Comparison of ENCODE assay signal across 9 cellular contexts in genomic region chr5:132674671-132675506, GRCh38. TPM values are rescaled to one million over a fixed set of nuclear protein-coding genes. Genes with fewer than 3 reads are reported as not detected.
A peak's percentile ranks its signal among the peaks of the same experiment; 100 is the strongest.
DNase-seq lines count a peak whose midpoint lies in the region; ATAC-seq and TF ChIP-seq lines count a peak whose summit lies in the region.
"Had no signal": no experiment of that assay in that cellular context is flagged by ENCODE, and none has a peak within 500 bp of the region (broad histone marks: within the 10 kb centered on the region; RNA-seq: fewer than 3 reads in every experiment).

No MANE protein-coding gene starts in this region.

- intact Hi-C loops in left cardiac atrium (cut with DNase I) (no loop called here), cardiac septum (cut with DNase I) (no loop called here), upper lobe of right lung (cut with DNase I) (no loop called here)

- H3K56ac ChIP-seq in mesendoderm (ENCODE audit: low read length) = no peak overlapping the region

- H4K8ac ChIP-seq in mesendoderm (ENCODE audit: low read depth, low read length) = no peak overlapping the region

- H2BK120ac ChIP-seq in mesendoderm (ENCODE audit: low read depth, low read length) = no peak overlapping the region

- ATAC-seq in left cardiac atrium (peak; percentile 54 to 86), HG02852 (IDR thresholded peaks at IDR 0.05; ENCODE audit: unreplicated experiment) (peak; percentile 86), upper lobe of right lung (peak; percentile 47)

- H3K4me2 ChIP-seq in mesendoderm (ENCODE audit: low read length) = no peak overlapping the region

- H3K36me3 ChIP-seq in SJSA1 = no peaks in the 10 kb centered on the region
- no peaks in the 10 kb centered on the region for H3K36me3 ChIP-seq in upper lobe of right lung
- H3K36me3 ChIP-seq in mesendoderm (ENCODE audit: control insufficient read depth, insufficient read depth, low read length) = no peaks in the 10 kb centered on the region

- H3K4me1 ChIP-seq in SJSA1 (replicated peaks) = peaks cover 55% of the 10 kb centered on the region
- H3K4me1 ChIP-seq in upper lobe of right lung = peaks cover 18% of the 10 kb centered on the region
- H3K4me1 ChIP-seq in mesendoderm (ENCODE audit: control insufficient read depth, low read depth, low read length) = peaks cover 2% of the 10 kb centered on the region

- TF ChIP-seq CTCF in fibroblast of villous mesenchyme (IDR thresholded peaks at IDR 0.05; ENCODE audit: insufficient read depth, low read depth, low read length) = no peak
- TF ChIP-seq CTCF in upper lobe of right lung (IDR thresholded peaks at IDR 0.05) = no peak

- no peaks in the 10 kb centered on the region for H3K27me3 ChIP-seq in SJSA1 (replicated peaks)
- no peaks in the 10 kb centered on the region for H3K27me3 ChIP-seq in upper lobe of right lung
- H3K27me3 ChIP-seq in mesendoderm (ENCODE audit: insufficient read depth, low read length, poor library complexity) = no peaks in the 10 kb centered on the region

- no peak overlapping the region for H2BK15ac ChIP-seq in mesendoderm (replicated peaks; ENCODE audit: low read depth)

- H4K5ac ChIP-seq in mesendoderm (ENCODE audit: low read length) = no peak overlapping the region

- H3K79me2 ChIP-seq in mesendoderm (ENCODE audit: control insufficient read depth, insufficient read depth, low read length) = no peaks in the 10 kb centered on the region

- H2BK5ac ChIP-seq in mesendoderm (ENCODE audit: low read length) = no peak overlapping the region

- H3K4me3 ChIP-seq in SJSA1 = no peak overlapping the region; the same call in 1 of the 2 replicates
- no peak overlapping the region for H3K4me3 ChIP-seq in fibroblast of villous mesenchyme (ENCODE audit: low read depth, low read length)
- no peak overlapping the region for H3K4me3 ChIP-seq in upper lobe of right lung
- H3K4me3 ChIP-seq in mesendoderm (ENCODE audit: low read length) = no peak overlapping the region

- H3K79me1 ChIP-seq in mesendoderm (ENCODE audit: low read length) = no peaks in the 10 kb centered on the region

- no peak overlapping the region for H3K4ac ChIP-seq in mesendoderm (ENCODE audit: low read depth, low read length)

- H3K27ac ChIP-seq in SJSA1 = peak overlapping the region; percentile 91
- H3K27ac ChIP-seq in upper lobe of right lung = peak overlapping the region; percentile 71
- H3K27ac ChIP-seq in mesendoderm (ENCODE audit: low read depth, low read length) = no peak overlapping the region

- no CpG with 5 or more reads among the region's 13 CpGs for WGBS in mesendoderm (ENCODE audit: extremely low coverage, insufficient coverage, low lambda C conversion rate)

- H3K9ac ChIP-seq in mesendoderm (ENCODE audit: low read length) = no peak overlapping the region

- H3K9me3 ChIP-seq in SJSA1 (replicated peaks) = no peaks in the 10 kb centered on the region
- no peaks in the 10 kb centered on the region for H3K9me3 ChIP-seq in upper lobe of right lung

- no peak overlapping the region for H3K23ac ChIP-seq in mesendoderm (ENCODE audit: low read length)

- no peak for DNase-seq in left cardiac atrium
- no peak for DNase-seq in cardiac septum (ENCODE audit: low spot score)
- DNase-seq in SJSA1 (ENCODE audit: low read depth in 1 of 2, low spot score in 2 of 2) = peak; percentile 82 to 90
- DNase-seq in fibroblast of villous mesenchyme (ENCODE audit: low read depth) = peak; percentile 90
- DNase-seq in upper lobe of right lung = no peak
- DNase-seq in NAMALWA (ENCODE audit: low spot score) = no peak
- DNase-seq in mesendoderm = no peak

- no peak overlapping the region for H2AK5ac ChIP-seq in mesendoderm (ENCODE audit: low read length)

- no peak overlapping the region for H3K18ac ChIP-seq in mesendoderm (ENCODE audit: low read length)

RNA-seq across cellular contexts. Expression of gene IL4, which starts 1.1 kb away (rescaled TPM):
- total RNA-seq in left cardiac atrium (not detected), cardiac septum (not detected), fibroblast of villous mesenchyme (not detected in 2 replicates), upper lobe of right lung (not detected)
- total RNA-seq in SJSA1 (2014; rRNA removed; shearing (Covaris generic)) = not detected in 2 replicates
- not detected for polyA plus RNA-seq in mesendoderm (2013, experiment 1 of 2)
- not detected for polyA plus RNA-seq in mesendoderm (2013, experiment 2 of 2)
- total RNA-seq: urinary bladder had no signal
- polyA plus RNA-seq: urinary bladder had no signal

RNA-seq across cellular contexts. Expression of gene IL13, which starts 16.9 kb away (rescaled TPM):
- total RNA-seq in left cardiac atrium (not detected), cardiac septum (not detected), fibroblast of villous mesenchyme (not detected in 2 replicates), upper lobe of right lung (not detected)
- total RNA-seq in SJSA1 (2014; rRNA removed; shearing (Covaris generic)) = not detected in 2 replicates
- polyA plus RNA-seq in mesendoderm (2013, experiment 1 of 2) = not detected
- polyA plus RNA-seq in mesendoderm (2013, experiment 2 of 2) = not detected
- total RNA-seq: urinary bladder had no signal
- polyA plus RNA-seq: urinary bladder had no signal

Comparison
In these comparisons a context has a peak if more than half of its experiments do, and no peak if none do; other contexts are left out.
1. DNase-seq: peak in SJSA1 (2 of 2) and fibroblast of villous mesenchyme (single experiment); none in left cardiac atrium (single experiment), cardiac septum (single experiment), upper lobe of right lung (single experiment), NAMALWA (single experiment) and mesendoderm (single experiment).
2. Peak in every context shown above with its lines, with median percentiles within 50 percentile points of each other: ATAC-seq.